In genomic region chr17:17140590-17140980, GRCh38 we compare ENCODE assay signal across 1 cellular context.
TF ChIP-seq lines count a peak whose summit lies in the region.

No MANE protein-coding gene starts in this region.

TF ChIP-seq in GM23338, 12 proteins besides CTCF, POLR2A, EP300 and RAD21 (continued from another document):
- no peak for TF ChIP-seq ZNF462 (CRISPR knock-in tag; IDR thresholded peaks at IDR 0.05)
- TF ChIP-seq EZH2 (IDR thresholded peaks at IDR 0.05; ENCODE audit: low read depth, unreplicated experiment): no peak
- no peak for TF ChIP-seq JUNB (IDR thresholded peaks at IDR 0.05; ENCODE audit: unreplicated experiment)
- no peak for TF ChIP-seq ETS1 (IDR thresholded peaks at IDR 0.05)
- TF ChIP-seq CREB1 (CRISPR knock-in tag; IDR thresholded peaks at IDR 0.05; ENCODE audit: low read depth): no peak
- no peak for TF ChIP-seq EZH2phosphoT487 (IDR thresholded peaks at IDR 0.05; ENCODE audit: unreplicated experiment)
